14 cellular contexts compared by ENCODE assay signal in genomic region chr4:128459547-128459946, GRCh38.
A peak's percentile ranks its signal among the peaks of the same experiment; 100 is the strongest.
DNase-seq lines count a peak whose midpoint lies in the region; ATAC-seq and TF ChIP-seq lines count a peak whose summit lies in the region.
"Had no signal": no experiment of that assay in that cellular context is flagged by ENCODE, and none has a peak within 500 bp of the region (broad histone marks: within the 10 kb centered on the region; RNA-seq: fewer than 3 reads in every experiment).

No MANE protein-coding gene starts in this region.

- no peak for TF ChIP-seq CTCF in omental fat pad (IDR thresholded peaks at IDR 0.05)

- peak overlapping the region; percentile 79 for H3K9ac ChIP-seq in Karpas-422 (ENCODE audit: low read length)

- H3K4me3 ChIP-seq in Karpas-422 (ENCODE audit: low read length), result no peak overlapping the region
- H3K4me3 ChIP-seq: HAP-1, K562 had no signal

- no peaks in the 10 kb centered on the region for H3K36me3 Mint-ChIP-seq in T-helper 17 cell (ENCODE audit: low read depth)
- no peaks in the 10 kb centered on the region for H3K36me3 Mint-ChIP-seq in activated T-helper 17 cell treated with anti-CD3 and anti-CD28 coated beads, Interleukin-2, amount 50 U/mL, for 72 hours (ENCODE audit: low read depth)
- H3K36me3 Mint-ChIP-seq: CD14-positive monocyte; CD8-positive, alpha-beta T cell had no signal

- H3K4me1 ChIP-seq in Karpas-422 (ENCODE audit: low read length), result peaks cover 98% of the 10 kb centered on the region

- no peaks in the 10 kb centered on the region for H3K9me2 ChIP-seq in Karpas-422 (replicated peaks; ENCODE audit: insufficient read depth, low read length)

- no peaks in the 10 kb centered on the region for H3K9me3 Mint-ChIP-seq in activated T-helper 17 cell treated with anti-CD3 and anti-CD28 coated beads, Interleukin-2, amount 50 U/mL, for 72 hours
- no peaks in the 10 kb centered on the region for H3K9me3 Mint-ChIP-seq in stimulated activated naive CD8-positive, alpha-beta T cell treated with anti-CD3 and anti-CD28 coated beads, Interleukin-15, amount 100 ng/mL, for 72 hours
- H3K9me3 Mint-ChIP-seq: CD8-positive, alpha-beta T cell had no signal

- no peaks in the 10 kb centered on the region for H3K79me2 ChIP-seq in Karpas-422 (ENCODE audit: low read length)

- peak overlapping the region; percentile 4 for H3K4me2 ChIP-seq in Karpas-422 (ENCODE audit: low read depth, low read length, poor library complexity, severe bottlenecking)

- H4K20me1 ChIP-seq in Karpas-422 (ENCODE audit: insufficient read depth, low read depth, low read length), result no peaks in the 10 kb centered on the region

- no peak overlapping the region for H3K27ac Mint-ChIP-seq in T-helper 17 cell
- H3K27ac Mint-ChIP-seq in activated T-helper 17 cell treated with anti-CD3 and anti-CD28 coated beads, Interleukin-2, amount 50 U/mL, for 72 hours, result no peak overlapping the region
- H3K27ac Mint-ChIP-seq in stimulated activated naive CD8-positive, alpha-beta T cell treated with anti-CD3 and anti-CD28 coated beads, Interleukin-15, amount 100 ng/mL, for 72 hours, result no peak overlapping the region
- H3K27ac Mint-ChIP-seq: CD14-positive monocyte; CD8-positive, alpha-beta T cell had no signal

- no peaks in the 10 kb centered on the region for H3K4me1 Mint-ChIP-seq in T-helper 17 cell
- peaks cover 3% of the 10 kb centered on the region for H3K4me1 Mint-ChIP-seq in activated T-helper 17 cell treated with anti-CD3 and anti-CD28 coated beads, Interleukin-2, amount 50 U/mL, for 72 hours
- peaks cover 3% of the 10 kb centered on the region for H3K4me1 Mint-ChIP-seq in stimulated activated naive CD8-positive, alpha-beta T cell treated with anti-CD3 and anti-CD28 coated beads, Interleukin-15, amount 100 ng/mL, for 72 hours
- H3K4me1 Mint-ChIP-seq: CD14-positive monocyte had no signal

- peak; percentile 57 for DNase-seq in Karpas-422
- no peak for DNase-seq in T-helper 17 cell
- no peak for DNase-seq in omental fat pad (ENCODE audit: low spot score)
- DNase-seq in stimulated activated naive CD8-positive, alpha-beta T cell treated with anti-CD3 and anti-CD28 coated beads, Interleukin-15, amount 100 ng/mL, for 72 hours, result no peak
- DNase-seq: CD8-positive, alpha-beta T cell; COR-L47; DMS153; Kasumi-1 had no signal

- no peaks in the 10 kb centered on the region for H3K27me3 ChIP-seq in Karpas-422 (ENCODE audit: low read length)

- peak overlapping the region; percentile 36; the same call in 1 of the 2 replicates for H2AFZ ChIP-seq in Karpas-422 (ENCODE audit: low read length)

- H3K9me3 ChIP-seq in Karpas-422 (ENCODE audit: low read length) (no peaks in the 10 kb centered on the region), T-helper 17 cell (ENCODE audit: control insufficient read depth, low read length, poor library complexity, severe bottlenecking) (no peaks in the 10 kb centered on the region)
- H3K9me3 ChIP-seq: HAP-1 had no signal

- H3K36me3 ChIP-seq in Karpas-422 (ENCODE audit: insufficient read depth, low read length), result no peaks in the 10 kb centered on the region
- H3K36me3 ChIP-seq: HAP-1 had no signal

- peak overlapping the region; percentile 98 for H3K27ac ChIP-seq in Karpas-422 (ENCODE audit: low read length)

- H3K4me3 Mint-ChIP-seq in T-helper 17 cell, result no peak overlapping the region
- no peak overlapping the region for H3K4me3 Mint-ChIP-seq in activated T-helper 17 cell treated with anti-CD3 and anti-CD28 coated beads, Interleukin-2, amount 50 U/mL, for 72 hours
- no peak overlapping the region for H3K4me3 Mint-ChIP-seq in stimulated activated naive CD8-positive, alpha-beta T cell treated with anti-CD3 and anti-CD28 coated beads, Interleukin-15, amount 100 ng/mL, for 72 hours
- H3K4me3 Mint-ChIP-seq: CD14-positive monocyte; CD8-positive, alpha-beta T cell had no signal

- peak; percentile 44 for ATAC-seq in GM18870 (IDR thresholded peaks at IDR 0.05; ENCODE audit: unreplicated experiment)
- peak; percentile 33 for ATAC-seq in GM21529 (IDR thresholded peaks at IDR 0.05; ENCODE audit: unreplicated experiment)
- no peak for ATAC-seq in T-helper 17 cell
- no peak for ATAC-seq in activated T-helper 17 cell treated with anti-CD3 and anti-CD28 coated beads, Interleukin-2, amount 50 U/mL, for 72 hours (replicated peaks)
- no peak for ATAC-seq in omental fat pad (ENCODE audit: low FRiP score)
- no peak for ATAC-seq in stimulated activated naive CD8-positive, alpha-beta T cell treated with anti-CD3 and anti-CD28 coated beads, Interleukin-15, amount 100 ng/mL, for 72 hours
- ATAC-seq: CD8-positive, alpha-beta T cell; K562 had no signal

- H3K27me3 Mint-ChIP-seq in T-helper 17 cell, result peaks cover 18% of the 10 kb centered on the region
- no peaks in the 10 kb centered on the region for H3K27me3 Mint-ChIP-seq in activated T-helper 17 cell treated with anti-CD3 and anti-CD28 coated beads, Interleukin-2, amount 50 U/mL, for 72 hours
- no peaks in the 10 kb centered on the region for H3K27me3 Mint-ChIP-seq in stimulated activated naive CD8-positive, alpha-beta T cell treated with anti-CD3 and anti-CD28 coated beads, Interleukin-15, amount 100 ng/mL, for 72 hours

Comparison
In these comparisons a context has a peak if more than half of its experiments do, and no peak if none do; other contexts are left out.
1. ATAC-seq: peak in GM18870 (single experiment) and GM21529 (single experiment); none in T-helper 17 cell (single experiment), activated T-helper 17 cell treated with anti-CD3 and anti-CD28 coated beads, Interleukin-2, amount 50 U/mL, for 72 hours (single experiment), omental fat pad (single experiment) and stimulated activated naive CD8-positive, alpha-beta T cell treated with anti-CD3 and anti-CD28 coated beads, Interleukin-15, amount 100 ng/mL, for 72 hours (single experiment).